Comparison of ENCODE assay signal across 16 cellular contexts in genomic region chr5:161299053-161299452, GRCh38.
DNase-seq lines count a peak whose midpoint lies in the region; ATAC-seq and TF ChIP-seq lines count a peak whose summit lies in the region.
"Had no signal": no experiment of that assay in that cellular context is flagged by ENCODE, and none has a peak within 500 bp of the region (broad histone marks: within the 10 kb centered on the region; RNA-seq: fewer than 3 reads in every experiment).

No MANE protein-coding gene starts in this region.

- no peak overlapping the region for H3K27ac Mint-ChIP-seq in activated CD8-positive, alpha-beta T cell treated with anti-CD3 and anti-CD28 coated beads, Interleukin-2, amount 10 ng/mL, durations not matched to agents 7 days and 5 days
- no peak overlapping the region for H3K27ac Mint-ChIP-seq in Calu3 (ENCODE audit: unreplicated experiment)
- H3K27ac Mint-ChIP-seq: activated CD4-positive, alpha-beta T cell treated with anti-CD3 and anti-CD28 coated beads, Interleukin-2, amount 10 ng/mL, durations not matched to agents 7 days and 5 days; activated naive CD4-positive, alpha-beta T cell treated with anti-CD3 and anti-CD28 coated beads, Interleukin-2, amount 10 ng/mL, durations not matched to agents 7 days and 5 days; T-cell had no signal

- BruUV-seq in Calu3 (replicated peaks; lab: Mats Ljungman, UMichigan): no TSS peak

- TF ChIP-seq CTCF in Calu3 (IDR thresholded peaks at IDR 0.05; ENCODE audit: unreplicated experiment) (no peak), lower lobe of right lung (IDR thresholded peaks at IDR 0.05) (no peak)

- H3K36me3 Mint-ChIP-seq in activated CD8-positive, alpha-beta T cell treated with anti-CD3 and anti-CD28 coated beads, Interleukin-2, amount 10 ng/mL, durations not matched to agents 7 days and 5 days (ENCODE audit: low read depth): no peaks in the 10 kb centered on the region
- H3K36me3 Mint-ChIP-seq in Calu3 (ENCODE audit: insufficient read depth, unreplicated experiment): no peaks in the 10 kb centered on the region
- H3K36me3 Mint-ChIP-seq: activated naive CD4-positive, alpha-beta T cell treated with anti-CD3 and anti-CD28 coated beads, Interleukin-2, amount 10 ng/mL, durations not matched to agents 7 days and 5 days; T-cell had no signal

- DNase-seq in activated CD8-positive, alpha-beta T cell treated with anti-CD3 and anti-CD28 coated beads, Interleukin-2, amount 10 ng/mL, durations not matched to agents 7 days and 5 days: no peak
- DNase-seq in Calu3 (no peak), lower lobe of right lung (no peak)
- DNase-seq: activated CD4-positive, alpha-beta T cell treated with anti-CD3 and anti-CD28 coated beads, Interleukin-2, amount 10 ng/mL, durations not matched to agents 7 days and 5 days; activated naive CD4-positive, alpha-beta T cell treated with anti-CD3 and anti-CD28 coated beads, Interleukin-2, amount 10 ng/mL, durations not matched to agents 7 days and 5 days; hypothalamus; NCI-H2029; stimulated activated CD4-positive, alpha-beta T cell treated with anti-CD3 and anti-CD28 coated beads, Interleukin-12 subunit alpha, Interleukin-12 subunit beta, amount 100 ng/mL, for 4 hours; stimulated activated CD8-positive, alpha-beta memory T cell treated with anti-CD3 and anti-CD28 coated beads, Interleukin-4, amount 100 ng/mL, for 48 hours; T-cell had no signal

- H3K9me3 ChIP-seq in lower lobe of right lung: peaks cover 4% of the 10 kb centered on the region
- H3K9me3 ChIP-seq: neutrophil had no signal

- intact Hi-C loops in Calu3 (cut with micrococcal nuclease; ENCODE audit: unreplicated experiment): no loop called here
- intact Hi-C loops in lower lobe of right lung (cut with DNase I): no loop called here

- POLR2A ChIA-PET in activated CD8-positive, alpha-beta T cell treated with anti-CD3 and anti-CD28 coated beads, Interleukin-2, amount 10 ng/mL, durations not matched to agents 7 days and 5 days (lab: Charles Lee): no interaction called here

- ATAC-seq in GM18508 (IDR thresholded peaks at IDR 0.05; ENCODE audit: insufficient read depth, unreplicated experiment): peak; percentile 86
- peak; percentile 93 for ATAC-seq in GM21390 (IDR thresholded peaks at IDR 0.05; ENCODE audit: unreplicated experiment)
- peak; percentile 55 for ATAC-seq in HG02970 (IDR thresholded peaks at IDR 0.05; ENCODE audit: low FRiP score, unreplicated experiment)
- peak; percentile 78 for ATAC-seq in HG03575 (IDR thresholded peaks at IDR 0.05; ENCODE audit: extremely low read depth, insufficient number of reproducible peaks, low FRiP score, unreplicated experiment)
- no peak for ATAC-seq in activated CD8-positive, alpha-beta T cell treated with anti-CD3 and anti-CD28 coated beads, Interleukin-2, amount 10 ng/mL, durations not matched to agents 7 days and 5 days
- ATAC-seq in lower lobe of right lung: no peak
- ATAC-seq in activated CD4-positive, CD25-positive, alpha-beta regulatory T cell treated with anti-CD3 and anti-CD28 coated beads, Interleukin-2, amount 50 U/mL, for 24 hours: no peak
- ATAC-seq: T-cell had no signal

- no peaks in the 10 kb centered on the region for H3K9me3 Mint-ChIP-seq in activated CD8-positive, alpha-beta T cell treated with anti-CD3 and anti-CD28 coated beads, Interleukin-2, amount 10 ng/mL, durations not matched to agents 7 days and 5 days (ENCODE audit: insufficient read depth)
- peaks cover 8% of the 10 kb centered on the region for H3K9me3 Mint-ChIP-seq in Calu3 (ENCODE audit: low read depth, unreplicated experiment)
- H3K9me3 Mint-ChIP-seq: activated CD4-positive, alpha-beta T cell treated with anti-CD3 and anti-CD28 coated beads, Interleukin-2, amount 10 ng/mL, durations not matched to agents 7 days and 5 days had no signal

- CTCF ChIA-PET in activated CD8-positive, alpha-beta T cell treated with anti-CD3 and anti-CD28 coated beads, Interleukin-2, amount 10 ng/mL, durations not matched to agents 7 days and 5 days (lab: Charles Lee): no interaction called here
- CTCF ChIA-PET in Calu3 (lab: Charles Lee): no interaction called here

- no peak overlapping the region for H3K27ac ChIP-seq in lower lobe of right lung
- H3K27ac ChIP-seq: neutrophil had no signal

- H3K27me3 Mint-ChIP-seq in activated CD8-positive, alpha-beta T cell treated with anti-CD3 and anti-CD28 coated beads, Interleukin-2, amount 10 ng/mL, durations not matched to agents 7 days and 5 days (ENCODE audit: low read depth): no peaks in the 10 kb centered on the region
- no peaks in the 10 kb centered on the region for H3K27me3 Mint-ChIP-seq in Calu3 (ENCODE audit: unreplicated experiment)
- H3K27me3 Mint-ChIP-seq: activated CD4-positive, alpha-beta T cell treated with anti-CD3 and anti-CD28 coated beads, Interleukin-2, amount 10 ng/mL, durations not matched to agents 7 days and 5 days; activated naive CD4-positive, alpha-beta T cell treated with anti-CD3 and anti-CD28 coated beads, Interleukin-2, amount 10 ng/mL, durations not matched to agents 7 days and 5 days; T-cell had no signal

- H3K4me3 Mint-ChIP-seq in activated CD8-positive, alpha-beta T cell treated with anti-CD3 and anti-CD28 coated beads, Interleukin-2, amount 10 ng/mL, durations not matched to agents 7 days and 5 days: no peak overlapping the region
- H3K4me3 Mint-ChIP-seq in Calu3 (ENCODE audit: low read depth, unreplicated experiment): no peak overlapping the region
- H3K4me3 Mint-ChIP-seq: activated CD4-positive, alpha-beta T cell treated with anti-CD3 and anti-CD28 coated beads, Interleukin-2, amount 10 ng/mL, durations not matched to agents 7 days and 5 days; activated naive CD4-positive, alpha-beta T cell treated with anti-CD3 and anti-CD28 coated beads, Interleukin-2, amount 10 ng/mL, durations not matched to agents 7 days and 5 days; T-cell had no signal

- no peaks in the 10 kb centered on the region for H3K36me3 ChIP-seq in lower lobe of right lung
- H3K36me3 ChIP-seq: neutrophil had no signal

- no peaks in the 10 kb centered on the region for H3K4me1 Mint-ChIP-seq in activated CD8-positive, alpha-beta T cell treated with anti-CD3 and anti-CD28 coated beads, Interleukin-2, amount 10 ng/mL, durations not matched to agents 7 days and 5 days (ENCODE audit: low read depth)
- no peaks in the 10 kb centered on the region for H3K4me1 Mint-ChIP-seq in Calu3 (ENCODE audit: low read depth, unreplicated experiment)
- H3K4me1 Mint-ChIP-seq: activated CD4-positive, alpha-beta T cell treated with anti-CD3 and anti-CD28 coated beads, Interleukin-2, amount 10 ng/mL, durations not matched to agents 7 days and 5 days; activated naive CD4-positive, alpha-beta T cell treated with anti-CD3 and anti-CD28 coated beads, Interleukin-2, amount 10 ng/mL, durations not matched to agents 7 days and 5 days; T-cell had no signal

- H3K27me3 ChIP-seq in lower lobe of right lung (ENCODE audit: low read depth): no peaks in the 10 kb centered on the region
- H3K27me3 ChIP-seq: neutrophil had no signal

- H3K4me1 ChIP-seq in lower lobe of right lung: no peaks in the 10 kb centered on the region

- H3K4me3 ChIP-seq in lower lobe of right lung: no peak overlapping the region

Comparison
In these comparisons a context has a peak if more than half of its experiments do, and no peak if none do; other contexts are left out.
1. ATAC-seq: peak in GM18508 (single experiment), GM21390 (single experiment), HG02970 (single experiment) and HG03575 (single experiment); none in activated CD8-positive, alpha-beta T cell treated with anti-CD3 and anti-CD28 coated beads, Interleukin-2, amount 10 ng/mL, durations not matched to agents 7 days and 5 days (single experiment), lower lobe of right lung (0 of 2) and activated CD4-positive, CD25-positive, alpha-beta regulatory T cell treated with anti-CD3 and anti-CD28 coated beads, Interleukin-2, amount 50 U/mL, for 24 hours (0 of 2).